In the genomic region with DNA sequence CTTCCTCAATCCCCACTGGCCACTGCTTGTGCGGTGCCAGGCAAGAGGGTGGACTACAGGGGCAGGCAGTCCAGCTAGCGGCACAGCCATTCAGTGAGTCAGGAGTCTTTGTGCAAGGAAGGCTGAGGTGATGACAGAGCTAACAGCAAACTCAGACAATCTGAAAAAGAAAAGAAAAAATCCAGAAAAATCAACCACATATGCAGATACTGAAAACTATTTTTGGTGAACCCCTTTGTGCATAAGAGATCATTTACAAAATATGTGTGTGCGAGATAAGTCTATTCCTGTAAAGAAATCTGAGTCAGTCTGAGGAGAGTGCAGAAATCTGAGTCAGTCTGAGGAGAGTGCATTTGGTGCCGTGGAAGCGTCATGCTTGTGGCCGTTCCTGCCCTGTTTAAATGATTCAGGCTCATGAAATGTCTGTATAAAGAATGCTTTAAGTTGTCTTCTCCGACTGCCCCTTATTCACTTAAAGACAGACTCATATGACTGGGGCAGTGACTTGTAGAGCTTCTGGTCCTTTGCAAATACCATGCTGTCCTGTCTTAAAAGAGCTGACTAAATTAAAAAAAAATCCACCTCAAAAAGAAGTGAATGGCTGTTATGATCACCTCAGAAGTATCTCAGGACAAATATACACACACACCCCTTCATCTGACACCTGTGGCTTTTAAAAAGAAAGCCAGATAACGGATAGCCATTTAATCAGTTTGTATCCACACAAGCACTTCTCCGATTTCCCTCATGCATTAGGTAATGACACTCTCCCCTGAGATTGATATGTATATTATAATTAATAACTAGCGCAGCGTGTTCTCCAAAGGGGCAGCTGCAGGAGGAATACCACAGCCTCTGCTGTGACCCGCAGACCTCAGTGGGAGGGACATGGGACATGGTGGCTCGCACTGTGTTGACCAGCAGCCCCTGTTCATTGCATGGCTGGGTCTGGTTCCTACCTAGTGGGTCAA, we compare ENCODE assay signal across 9 cellular contexts. TPM values are rescaled to one million over a fixed set of nuclear protein-coding genes. Genes with fewer than 3 reads are reported as not detected.
DNase-seq lines count a peak whose midpoint lies in the region; ATAC-seq, FAIRE-seq and TF ChIP-seq lines count a peak whose summit lies in the region.
"Had no signal": no experiment of that assay in that cellular context is flagged by ENCODE, and none has a peak within 500 bp of the region (broad histone marks: within the 10 kb centered on the region; RNA-seq: fewer than 3 reads in every experiment).

No MANE protein-coding gene starts in this region.

- H3K4me1 Mint-ChIP-seq in astrocyte (ENCODE audit: low read depth, unreplicated experiment) (peaks cover 88% of the 10 kb centered on the region), glutamatergic neuron (ENCODE audit: low read depth, unreplicated experiment) (peaks cover 27% of the 10 kb centered on the region)

- peak; percentile 28 to 50 for DNase-seq in NCI-H2081 (lab: John Stamatoyannopoulos, UW)
- no peak for DNase-seq in NCI-H2081 treated with DMSO at 0.1 percent for 48 hours (lab: John Stamatoyannopoulos, UW)
- peak; percentile 100 for DNase-seq in astrocyte (ENCODE audit: low read depth)
- peak; percentile 97 for DNase-seq in kidney glomerular epithelial cell (lab: John Stamatoyannopoulos, UW)
- DNase-seq in upper lobe of left lung: peak in 1 of 2 donors; percentile 58
- no peak for DNase-seq in glutamatergic neuron
- DNase-seq in activated CD8-positive, alpha-beta memory T cell treated with anti-CD3 and anti-CD28 coated beads, Interleukin-2, amount 50 U/mL, for 48 hours: no peak

- H3K79me2 ChIP-seq in astrocyte (ENCODE audit: insufficient read depth, low read length): peaks cover 91% of the 10 kb centered on the region

- H3K27ac Mint-ChIP-seq in astrocyte (ENCODE audit: unreplicated experiment) (peak overlapping the region; percentile 91), glutamatergic neuron (ENCODE audit: unreplicated experiment) (no peak overlapping the region)

- H3K36me3 Mint-ChIP-seq in astrocyte (ENCODE audit: low read depth, unreplicated experiment) (peaks cover 2% of the 10 kb centered on the region), glutamatergic neuron (ENCODE audit: unreplicated experiment) (no peaks in the 10 kb centered on the region)

- no peak for TF ChIP-seq POLR2A in upper lobe of left lung (IDR thresholded peaks at IDR 0.05)

- H3K9me3 Mint-ChIP-seq in astrocyte (ENCODE audit: unreplicated experiment) (no peaks in the 10 kb centered on the region), glutamatergic neuron (ENCODE audit: unreplicated experiment) (peaks cover 3% of the 10 kb centered on the region)

- TF ChIP-seq CTCF in astrocyte (IDR thresholded peaks at IDR 0.05; ENCODE audit: insufficient read depth, low read depth, low read length) (no peak), upper lobe of left lung (IDR thresholded peaks at IDR 0.05) (no peak), glutamatergic neuron (IDR thresholded peaks at IDR 0.05; ENCODE audit: partially characterized antibody, unreplicated experiment) (no peak)

- peak; percentile 95 for FAIRE-seq in astrocyte (lab: Jason Lieb, UNC)

- peak overlapping the region; percentile 98 for H3K27ac ChIP-seq in astrocyte (ENCODE audit: low read depth, low read length)
- H3K27ac ChIP-seq in upper lobe of left lung: peak overlapping the region; percentile 15 to 67 (median 54)
- H3K27ac ChIP-seq: BLaER1 treated with 17β-estradiol and CSF1 and Interleukin-3, amounts not matched to agents 10 nM and 100 nM had no signal

- H3K4me3 ChIP-seq in astrocyte (ENCODE audit: insufficient read depth, low read depth, low read length) (peak overlapping the region; percentile 32), upper lobe of left lung (no peak overlapping the region)
- H3K4me3 ChIP-seq: BLaER1 treated with 17β-estradiol and CSF1 and Interleukin-3, amounts not matched to agents 10 nM and 100 nM had no signal

- H3K27me3 ChIP-seq in astrocyte (ENCODE audit: insufficient read depth, low read length): no peaks in the 10 kb centered on the region
- H3K27me3 ChIP-seq in upper lobe of left lung: no peaks in the 10 kb centered on the region
- H3K27me3 ChIP-seq: BLaER1 treated with 17β-estradiol and CSF1 and Interleukin-3, amounts not matched to agents 10 nM and 100 nM had no signal

- no peaks in the 10 kb centered on the region for H3K9me3 ChIP-seq in astrocyte (ENCODE audit: insufficient read depth, low read depth, low read length)
- no peaks in the 10 kb centered on the region for H3K9me3 ChIP-seq in upper lobe of left lung

- peaks cover 13% of the 10 kb centered on the region for H4K20me1 ChIP-seq in astrocyte (ENCODE audit: insufficient read depth, low read length)

- peaks cover 82% of the 10 kb centered on the region for H3K4me1 ChIP-seq in astrocyte (ENCODE audit: insufficient read depth, low read length)
- H3K4me1 ChIP-seq in upper lobe of left lung: peaks cover 33 to 64% (median 40%) of the 10 kb centered on the region in 4 donors

- no peak for TF ChIP-seq EP300 in upper lobe of left lung (IDR thresholded peaks at IDR 0.05)

- H3K4me2 ChIP-seq in astrocyte (ENCODE audit: low read length): peak overlapping the region; percentile 70

- 57 to 60% methylated on average over 13 of the region's 13 CpGs for WGBS in upper lobe of left lung, 2 donors

- H3K4me3 Mint-ChIP-seq in astrocyte (ENCODE audit: unreplicated experiment): peak overlapping the region; percentile 14
- no peak overlapping the region for H3K4me3 Mint-ChIP-seq in glutamatergic neuron (ENCODE audit: unreplicated experiment)

- no peaks in the 10 kb centered on the region for H3K36me3 ChIP-seq in astrocyte (ENCODE audit: insufficient read depth, low read length)
- no peaks in the 10 kb centered on the region for H3K36me3 ChIP-seq in upper lobe of left lung

- ATAC-seq in upper lobe of left lung (ENCODE audit: low FRiP score in 2 of 2) (peak; percentile 80 to 89), HG02870 (IDR thresholded peaks at IDR 0.05; ENCODE audit: unreplicated experiment) (no peak)

- H3K9ac ChIP-seq in astrocyte (ENCODE audit: low read length): peak overlapping the region; percentile 75
- H3K9ac ChIP-seq: BLaER1 treated with 17β-estradiol and CSF1 and Interleukin-3, amounts not matched to agents 10 nM and 100 nM had no signal

- H3K27me3 Mint-ChIP-seq in astrocyte (ENCODE audit: low read depth, unreplicated experiment): no peaks in the 10 kb centered on the region
- H3K27me3 Mint-ChIP-seq in glutamatergic neuron (ENCODE audit: unreplicated experiment): peaks cover 3% of the 10 kb centered on the region

- no peak overlapping the region for H2AFZ ChIP-seq in astrocyte (ENCODE audit: low read depth, low read length)

RNA-seq across cellular contexts. Expression of a gene that starts 47.3 kb away (rescaled TPM):
- total RNA-seq in astrocyte (291 and 347 TPM in 2 replicates), upper lobe of left lung (100 to 1,000 TPM; 138 to 408 (median 156) TPM), glutamatergic neuron (ENCODE audit: unreplicated experiment) (281 TPM)

Comparison
In these comparisons a context has a peak if more than half of its experiments do, and no peak if none do; other contexts are left out.
1. DNase-seq: peak in NCI-H2081 (2 of 2), astrocyte (single experiment) and kidney glomerular epithelial cell (single experiment); none in NCI-H2081 treated with DMSO at 0.1 percent for 48 hours (single experiment), glutamatergic neuron (single experiment) and activated CD8-positive, alpha-beta memory T cell treated with anti-CD3 and anti-CD28 coated beads, Interleukin-2, amount 50 U/mL, for 48 hours (single experiment).